ENCODE assay signal across 37 cellular contexts in genomic region chr4:168063031-168063430, GRCh38. TPM values are rescaled to one million over a fixed set of nuclear protein-coding genes. Genes with fewer than 3 reads are reported as not detected.
"Had no signal": no experiment of that assay in that cellular context is flagged by ENCODE, and none has a peak within 500 bp of the region (broad histone marks: within the 10 kb centered on the region; RNA-seq: fewer than 3 reads in every experiment).

No MANE protein-coding gene starts in this region.

- H3K36me3 ChIP-seq: MG63 had no signal

- H3K9me3 ChIP-seq: MG63 had no signal

- H3K4me2 ChIP-seq: KMS-11 had no signal

- H3K27ac ChIP-seq: KMS-11 had no signal

- H3K4me3 ChIP-seq: MG63 had no signal

- DNase-seq: Karpas-422, KBM-7, KG1, MG63, MM.1S, MV-4-11, NCI-H1048, NCI-H1092, NCI-H1092 treated with DMSO at 0.1 percent for 48 hours, NCI-H1105, NCI-H1105 treated with DMSO at 0.1 percent for 48 hours, NCI-H1417, NCI-H1417 treated with DMSO at 0.1 percent for 48 hours, NCI-H1436, NCI-H1436 treated with DMSO at 0.1 percent for 48 hours, NCI-H146, NCI-H1694, NCI-H1694 treated with DMSO at 0.1 percent for 48 hours, NCI-H187, NCI-H187 treated with DMSO at 0.1 percent for 48 hours, NCI-H1930, NCI-H2029, NCI-H2029 treated with DMSO at 0.1 percent for 48 hours, NCI-H2081, NCI-H2081 treated with DMSO at 0.1 percent for 48 hours, NCI-H2107, NCI-H2171, NCI-H2171 treated with DMSO at 0.1 percent for 48 hours, NCI-H2227 treated with DMSO at 0.1 percent for 48 hours, NCI-H226, NCI-H345, NCI-H446, NCI-H446 treated with DMSO at 0.1 percent for 48 hours, NCI-H510A, NCI-H510A treated with DMSO at 0.1 percent for 48 hours had no signal

- H3K27me3 ChIP-seq: MG63 had no signal

- H3K9ac ChIP-seq: KMS-11 had no signal

RNA-seq across cellular contexts. Expression of gene ANXA10, which starts 29.3 kb away (rescaled TPM):
- total RNA-seq: MCF 10A had no signal
